ENCODE assay signal across 9 cellular contexts in the genomic region with DNA sequence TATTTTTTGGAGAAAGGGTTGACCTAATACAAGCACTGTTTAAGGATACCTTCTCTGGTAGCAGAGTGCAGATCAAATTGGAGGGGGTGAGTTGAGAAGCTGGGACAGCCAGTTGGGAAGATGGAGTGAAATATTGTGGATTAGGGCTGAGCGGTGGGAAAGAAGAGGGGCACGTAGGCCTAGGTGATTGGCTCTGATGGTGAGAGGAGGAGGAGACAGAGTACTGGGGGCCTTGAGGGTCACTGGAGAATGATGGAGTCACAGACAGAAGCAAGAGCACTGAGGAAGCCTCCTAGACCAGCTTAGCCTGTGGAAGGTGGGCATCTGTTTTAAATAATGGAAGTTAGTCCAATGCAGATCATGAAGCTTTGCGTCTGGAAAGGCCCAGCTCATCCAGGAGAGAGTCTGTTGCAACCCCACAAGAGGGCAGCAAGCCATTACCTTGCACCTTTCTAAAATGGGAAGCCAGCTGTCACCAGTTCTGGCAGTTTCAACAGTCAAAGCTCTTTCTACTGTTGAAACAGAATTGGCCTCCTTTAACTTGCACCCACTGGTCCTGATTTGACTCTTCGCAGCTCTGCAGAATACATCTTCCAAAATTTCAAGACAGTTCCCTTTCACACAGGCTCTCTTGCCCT. TPM values are rescaled to one million over a fixed set of nuclear protein-coding genes. Genes with fewer than 3 reads are reported as not detected.
DNase-seq lines count a peak whose midpoint lies in the region; ATAC-seq, FAIRE-seq and TF ChIP-seq lines count a peak whose summit lies in the region.
"Had no signal": no experiment of that assay in that cellular context is flagged by ENCODE, and none has a peak within 500 bp of the region (broad histone marks: within the 10 kb centered on the region; RNA-seq: fewer than 3 reads in every experiment).

No MANE protein-coding gene starts in this region.

- H3K23ac ChIP-seq in neuronal stem cell (ENCODE audit: low read depth, low read length, poor library complexity), result no peak overlapping the region

- H3K18ac ChIP-seq in neuronal stem cell (ENCODE audit: low read length), result no peak overlapping the region

- WGBS in neuronal stem cell (ENCODE audit: extremely low coverage in 2 of 2, insufficient read length in 2 of 2, insufficient replicate concordance in 1 of 2), 2 donors, result no CpG with 5 or more reads among the region's 4 CpGs
- 86 to 91% methylated on average over 4 of the region's 4 CpGs for WGBS in testis, 2 donors

- no peak overlapping the region for H2BK15ac ChIP-seq in neuronal stem cell (ENCODE audit: low read length)

- H2BK120ac ChIP-seq in neuronal stem cell (ENCODE audit: low read depth, low read length), result no peak overlapping the region

- CTCF ChIA-PET in endothelial cell of umbilical vein (lab: Charles Lee), result interaction anchor here (0.6 to 3.3 kb wide), 53 partner anchors 10 to 307 kb away, joined by 3 to 65 read pairs (median 4); a partner anchor contains a TSS

- DNase-seq in NCI-H510A treated with DMSO at 0.1 percent for 48 hours (lab: John Stamatoyannopoulos, UW), result peak; percentile 37
- DNase-seq in NCI-H510A (lab: John Stamatoyannopoulos, UW), result no peak
- peak in 53 of 76 experiments; percentile 9 to 66 (median 37) for DNase-seq in HUDEP-2 (lab: John Stamatoyannopoulos, UW; ENCODE audit: unreplicated experiment in 76 of 76)
- DNase-seq in SHP77 (lab: John Stamatoyannopoulos, UW), result peak; percentile 65 to 66
- DNase-seq in endothelial cell of umbilical vein (ENCODE audit: low read depth, low spot score), result peak; percentile 24
- DNase-seq in neuronal stem cell (ENCODE audit: low spot score), result no peak
- no peak for DNase-seq in testis

- H3K27ac ChIP-seq in endothelial cell of umbilical vein (ENCODE audit: insufficient read depth, low read depth, low read length) (no peak overlapping the region), neuronal stem cell (replicated peaks; ENCODE audit: low read length) (no peak overlapping the region), testis (no peak overlapping the region)
- H3K27ac ChIP-seq: skin epidermis had no signal

- TF ChIP-seq POLR2A in endothelial cell of umbilical vein (IDR thresholded peaks at IDR 0.05; ENCODE audit: low read depth, low read length), result no peak
- no peak for TF ChIP-seq POLR2A in testis (IDR thresholded peaks at IDR 0.05)

- H3K4me2 ChIP-seq in endothelial cell of umbilical vein (ENCODE audit: insufficient read depth, low read length), result no peak overlapping the region
- H3K4me2 ChIP-seq in neuronal stem cell (ENCODE audit: insufficient read depth, low read length, poor library complexity, severe bottlenecking), result no peak overlapping the region

- BruUV-seq in endothelial cell of umbilical vein (replicated peaks; lab: Mats Ljungman, UMichigan), result no TSS peak

- H3K79me1 ChIP-seq in neuronal stem cell (ENCODE audit: low read depth, low read length), result peaks cover 2% of the 10 kb centered on the region

- no peaks in the 10 kb centered on the region for H3K9me1 ChIP-seq in endothelial cell of umbilical vein (replicated peaks; ENCODE audit: control insufficient read depth, extremely low read depth, insufficient read depth, low read length)

- H3K79me2 ChIP-seq in endothelial cell of umbilical vein (ENCODE audit: control insufficient read depth, insufficient read depth, low read length), result no peaks in the 10 kb centered on the region

- no peak overlapping the region for H2BK5ac ChIP-seq in neuronal stem cell (ENCODE audit: low read length)

- no peak for ATAC-seq in HG03457 (IDR thresholded peaks at IDR 0.05; ENCODE audit: unreplicated experiment)

- peaks cover 4% of the 10 kb centered on the region for H3K4me1 ChIP-seq in endothelial cell of umbilical vein (ENCODE audit: control insufficient read depth, extremely low read depth, insufficient read depth, low read length)
- H3K4me1 ChIP-seq in neuronal stem cell (ENCODE audit: control insufficient read depth in 2 of 2, insufficient read depth in 1 of 2, low read depth in 1 of 2, low read length in 2 of 2), result no peaks in the 10 kb centered on the region
- no peaks in the 10 kb centered on the region for H3K4me1 ChIP-seq in testis

- intact Hi-C loops in endothelial cell of umbilical vein (cut with micrococcal nuclease) (loop anchor here (1.0 kb wide), 3 partner anchors 79 to 139 kb away; a partner anchor contains a TSS), testis (cut with DNase I; ENCODE audit: low total_unique reads) (no loop called here)

- no peaks in the 10 kb centered on the region for H3K9me3 ChIP-seq in endothelial cell of umbilical vein (replicated peaks; ENCODE audit: control insufficient read depth, insufficient read depth, low read length)
- no peaks in the 10 kb centered on the region for H3K9me3 ChIP-seq in neuronal stem cell (replicated peaks in 1 of 2; ENCODE audit: control insufficient read depth in 2 of 2, insufficient read depth in 1 of 2, low read depth in 1 of 2, low read length in 2 of 2)
- no peaks in the 10 kb centered on the region for H3K9me3 ChIP-seq in testis

- H3K4me3 ChIP-seq in endothelial cell of umbilical vein (replicated peaks in 1 of 3; ENCODE audit: insufficient read depth in 1 of 3, low read depth in 1 of 3, low read length in 3 of 3) (no peak overlapping the region), neuronal stem cell (ENCODE audit: low read length in 2 of 2) (no peak overlapping the region), testis (no peak overlapping the region)
- H3K4me3 ChIP-seq: skin epidermis had no signal

- POLR2A ChIA-PET in endothelial cell of umbilical vein (lab: Charles Lee), result interaction anchor here (1.2 kb wide), 1 partner anchor 17 kb away, joined by 3 read pairs; no protein-coding TSS in a partner anchor

- no peaks in the 10 kb centered on the region for H3K36me3 ChIP-seq in endothelial cell of umbilical vein (ENCODE audit: control insufficient read depth in 2 of 2, extremely low read depth in 1 of 2, insufficient read depth in 2 of 2, low read length in 2 of 2)
- H3K36me3 ChIP-seq in neuronal stem cell (replicated peaks in 1 of 2; ENCODE audit: control insufficient read depth in 2 of 2, insufficient read depth in 2 of 2, low read length in 2 of 2), result no peaks in the 10 kb centered on the region
- H3K36me3 ChIP-seq in testis (ENCODE audit: low read depth, missing control alignments), result no peaks in the 10 kb centered on the region

- no peak overlapping the region for H2AK5ac ChIP-seq in neuronal stem cell (ENCODE audit: low read depth, low read length)

- peak; percentile 44 to 51 for TF ChIP-seq CTCF in endothelial cell of umbilical vein (IDR thresholded peaks at IDR 0.05; ENCODE audit: extremely low read depth in 1 of 2, insufficient read depth in 1 of 2, low read depth in 1 of 2, low read length in 2 of 2)
- no peak for TF ChIP-seq CTCF in testis (IDR thresholded peaks at IDR 0.05)

- no peak overlapping the region for H4K91ac ChIP-seq in neuronal stem cell (ENCODE audit: low read depth, low read length, poor library complexity)

- FAIRE-seq in endothelial cell of umbilical vein (lab: Jason Lieb, UNC), result peak; percentile 83

- H3K14ac ChIP-seq in neuronal stem cell (ENCODE audit: low read length), result no peak overlapping the region

- no peak overlapping the region for H2AFZ ChIP-seq in endothelial cell of umbilical vein (ENCODE audit: low read depth, low read length)
- peak overlapping the region; percentile 75 for H2AFZ ChIP-seq in neuronal stem cell (ENCODE audit: low read length)

- dilution Hi-C loops in endothelial cell of umbilical vein (cut with MboI; ENCODE audit: extremely low pct_ligation_motif_present, low sequenced_read_pairs), result no loop called here

- no peak overlapping the region for H3K9ac ChIP-seq in endothelial cell of umbilical vein (replicated peaks; ENCODE audit: extremely low read depth, insufficient read depth, low read length)
- no peak overlapping the region for H3K9ac ChIP-seq in neuronal stem cell (ENCODE audit: low read depth, low read length, poor library complexity)

- H3K27me3 ChIP-seq in endothelial cell of umbilical vein (ENCODE audit: control insufficient read depth in 2 of 2, insufficient read depth in 2 of 2, low read length in 2 of 2) (no peaks in the 10 kb centered on the region), neuronal stem cell (ENCODE audit: control insufficient read depth in 3 of 3, insufficient read depth in 3 of 3, low read depth in 1 of 3, low read length in 3 of 3) (no peaks in the 10 kb centered on the region), testis (no peaks in the 10 kb centered on the region)

- H2BK12ac ChIP-seq in neuronal stem cell (ENCODE audit: low read length), result no peak overlapping the region

- H4K20me1 ChIP-seq in endothelial cell of umbilical vein (replicated peaks; ENCODE audit: control insufficient read depth, extremely low read depth, insufficient read depth, low read length), result no peaks in the 10 kb centered on the region

- H3K4ac ChIP-seq in neuronal stem cell (ENCODE audit: low read length), result no peak overlapping the region

- no peak overlapping the region for H4K8ac ChIP-seq in neuronal stem cell (ENCODE audit: low read depth, low read length)

RNA-seq across cellular contexts. Expression of a gene that starts 11.8 kb away (rescaled TPM):
- 2.8 and 4.2 TPM in 2 replicates for total RNA-seq in endothelial cell of umbilical vein
- polyA plus RNA-seq in endothelial cell of umbilical vein, result 2.7 and 3.2 TPM in 2 replicates
- polyA plus RNA-seq in endothelial cell of umbilical vein (2011; cell fraction: cytosol; rRNA removed), result 1.4 and 1.5 TPM in 2 replicates
- 17.7 and 19.4 TPM in 2 replicates for polyA plus RNA-seq in endothelial cell of umbilical vein (2011; cell fraction: nucleus; rRNA removed)
- 3.0 and 3.9 TPM in 2 replicates for polyA plus RNA-seq in endothelial cell of umbilical vein (2012)
- 2.2 and 2.7 TPM in 2 replicates for polyA minus RNA-seq in endothelial cell of umbilical vein
- polyA minus RNA-seq in endothelial cell of umbilical vein (2011; cell fraction: cytosol; rRNA and poly(A)+ RNA removed), result 0.51 TPM
- polyA minus RNA-seq in endothelial cell of umbilical vein (2011; cell fraction: nucleus; rRNA and poly(A)+ RNA removed), result 2.5 and 3.0 TPM in 2 replicates
- 2.6 TPM for polyA plus RNA-seq in neuronal stem cell (2013, experiment 1 of 2)
- polyA plus RNA-seq in neuronal stem cell (2013, experiment 2 of 2), result 2.3 TPM
- total RNA-seq in testis, result 10 to 100 TPM in 1 of 2 donors, 1 to 10 TPM in 1; 6.8 to 15.7 TPM
- 4.8 TPM for polyA plus RNA-seq in testis (ENCODE audit: insufficient read depth, low read depth, low replicate concordance)

RNA-seq across cellular contexts. Expression of a gene that starts 13.3 kb away (rescaled TPM):
- 104 and 124 TPM in 2 replicates for total RNA-seq in endothelial cell of umbilical vein
- polyA plus RNA-seq in endothelial cell of umbilical vein, result 63.6 and 78.6 TPM in 2 replicates
- polyA plus RNA-seq in endothelial cell of umbilical vein (2011; cell fraction: cytosol; rRNA removed), result 43.3 and 49.4 TPM in 2 replicates
- 289 and 335 TPM in 2 replicates for polyA plus RNA-seq in endothelial cell of umbilical vein (2011; cell fraction: nucleus; rRNA removed)
- 84.9 and 85.3 TPM in 2 replicates for polyA plus RNA-seq in endothelial cell of umbilical vein (2012)
- polyA minus RNA-seq in endothelial cell of umbilical vein, result 44.3 and 55.7 TPM in 2 replicates
- polyA minus RNA-seq in endothelial cell of umbilical vein (2011; cell fraction: cytosol; rRNA and poly(A)+ RNA removed), result 17.6 TPM
- polyA minus RNA-seq in endothelial cell of umbilical vein (2011; cell fraction: nucleus; rRNA and poly(A)+ RNA removed), result 42.3 and 55.3 TPM in 2 replicates
- 15.0 TPM for polyA plus RNA-seq in neuronal stem cell (2013, experiment 1 of 2)
- 14.0 TPM for polyA plus RNA-seq in neuronal stem cell (2013, experiment 2 of 2)
- 10 to 100 TPM; 28.8 to 40.0 TPM for total RNA-seq in testis
- 17.0 TPM for polyA plus RNA-seq in testis (ENCODE audit: insufficient read depth, low read depth, low replicate concordance)

RNA-seq across cellular contexts. Expression of a gene that starts 18.8 kb away (rescaled TPM):
- total RNA-seq in endothelial cell of umbilical vein, result 23.9 and 26.6 TPM in 2 replicates
- polyA plus RNA-seq in endothelial cell of umbilical vein, result 34.8 and 35.6 TPM in 2 replicates
- polyA plus RNA-seq in endothelial cell of umbilical vein (2011; cell fraction: cytosol; rRNA removed), result 16.0 and 25.5 TPM in 2 replicates
- polyA plus RNA-seq in endothelial cell of umbilical vein (2011; cell fraction: nucleus; rRNA removed), result 203 and 244 TPM in 2 replicates
- 51.6 and 59.7 TPM in 2 replicates for polyA plus RNA-seq in endothelial cell of umbilical vein (2012)
- polyA minus RNA-seq in endothelial cell of umbilical vein, result 24.7 and 29.8 TPM in 2 replicates
- polyA minus RNA-seq in endothelial cell of umbilical vein (2011; cell fraction: cytosol; rRNA and poly(A)+ RNA removed), result 16.2 TPM
- polyA minus RNA-seq in endothelial cell of umbilical vein (2011; cell fraction: nucleus; rRNA and poly(A)+ RNA removed), result 23.7 and 30.6 TPM in 2 replicates
- 2.4 TPM for polyA plus RNA-seq in neuronal stem cell (2013, experiment 1 of 2)
- polyA plus RNA-seq in neuronal stem cell (2013, experiment 2 of 2), result 3.0 TPM
- 100 to 1,000 TPM in 1 of 2 donors, 10 to 100 TPM in 1; 86.5 to 137 TPM for total RNA-seq in testis
- 102 TPM for polyA plus RNA-seq in testis (ENCODE audit: insufficient read depth, low read depth, low replicate concordance)

RNA-seq across cellular contexts. Expression of a gene that starts 33.6 kb away (rescaled TPM):
- total RNA-seq in endothelial cell of umbilical vein, result 35.3 and 36.3 TPM in 2 replicates
- polyA plus RNA-seq in endothelial cell of umbilical vein, result 94.0 and 98.4 TPM in 2 replicates
- polyA plus RNA-seq in endothelial cell of umbilical vein (2011; cell fraction: cytosol; rRNA removed), result 53.5 and 55.9 TPM in 2 replicates
- polyA plus RNA-seq in endothelial cell of umbilical vein (2011; cell fraction: nucleus; rRNA removed), result 44.4 and 48.8 TPM in 2 replicates
- polyA plus RNA-seq in endothelial cell of umbilical vein (2012), result 34.1 and 34.9 TPM in 2 replicates
- polyA minus RNA-seq in endothelial cell of umbilical vein, result 57.2 and 62.0 TPM in 2 replicates
- polyA minus RNA-seq in endothelial cell of umbilical vein (2011; cell fraction: cytosol; rRNA and poly(A)+ RNA removed), result 29.2 TPM
- polyA minus RNA-seq in endothelial cell of umbilical vein (2011; cell fraction: nucleus; rRNA and poly(A)+ RNA removed), result 24.9 and 27.2 TPM in 2 replicates
- 22.6 TPM for polyA plus RNA-seq in neuronal stem cell (2013, experiment 1 of 2)
- polyA plus RNA-seq in neuronal stem cell (2013, experiment 2 of 2), result 21.1 TPM
- 10 to 100 TPM; 57.4 to 66.8 TPM for total RNA-seq in testis
- 55.6 TPM for polyA plus RNA-seq in testis (ENCODE audit: insufficient read depth, low read depth, low replicate concordance)

Comparison
In these comparisons a context has a peak if more than half of its experiments do, and no peak if none do; other contexts are left out.
1. DNase-seq: peak in NCI-H510A treated with DMSO at 0.1 percent for 48 hours (single experiment), HUDEP-2 (53 of 76), SHP77 (2 of 2) and endothelial cell of umbilical vein (single experiment); none in NCI-H510A (single experiment), neuronal stem cell (single experiment) and testis (single experiment).
2. CTCF ChIP-seq: peak in endothelial cell of umbilical vein (2 of 2); none in testis (0 of 3).